ENCODE assay signal across 9 cellular contexts in genomic region chr9:136644593-136645342, GRCh38. TPM values are rescaled to one million over a fixed set of nuclear protein-coding genes. Genes with fewer than 3 reads are reported as not detected.
A peak's percentile ranks its signal among the peaks of the same experiment; 100 is the strongest.
DNase-seq lines count a peak whose midpoint lies in the region; ATAC-seq and TF ChIP-seq lines count a peak whose summit lies in the region.
"Had no signal": no experiment of that assay in that cellular context is flagged by ENCODE, and none has a peak within 500 bp of the region (broad histone marks: within the 10 kb centered on the region; RNA-seq: fewer than 3 reads in every experiment).

No MANE protein-coding gene starts in this region.

- no peaks in the 10 kb centered on the region for H3K4me1 Mint-ChIP-seq in Caco-2 (ENCODE audit: low read depth, unreplicated experiment)

- H3K27ac ChIP-seq in VCaP, result peak overlapping the region; percentile 28; the same call in 1 of the 2 replicates
- H3K27ac ChIP-seq: SJCRH30 had no signal

- no peaks in the 10 kb centered on the region for H3K36me3 ChIP-seq in Caco-2 (ENCODE audit: control insufficient read depth, insufficient read depth, low read length)
- H3K36me3 ChIP-seq: SJCRH30 had no signal

- no peak overlapping the region for H3K27ac Mint-ChIP-seq in Caco-2 (ENCODE audit: unreplicated experiment)

- DNase-seq in Caco-2 (peak; percentile 51 to 63), HPDE6-E6E7 (ENCODE audit: extremely low spot score) (peak; percentile 90), cardiac fibroblast (ENCODE audit: low read depth in 2 of 2) (peak; percentile 44 to 59), left lobe of liver (ENCODE audit: low spot score) (peak; percentile 73), DMS79 (lab: John Stamatoyannopoulos, UW) (no peak)
- DNase-seq in stimulated activated CD4-positive, alpha-beta T cell treated with anti-CD3 and anti-CD28 coated beads, Interleukin-4, amount 100 ng/mL, for 1 hour, result peak; percentile 77

- TF ChIP-seq CTCF in Caco-2 (IDR thresholded peaks at IDR 0.05; ENCODE audit: insufficient read depth in 1 of 2, low read depth in 1 of 2, low read length in 1 of 2, severe bottlenecking in 1 of 2, unreplicated experiment in 1 of 2), result peak; percentile 44 to 50
- TF ChIP-seq CTCF in VCaP (conservative IDR thresholded peaks at IDR 0.05), result peak; percentile 97
- TF ChIP-seq CTCF in cardiac fibroblast (IDR thresholded peaks at IDR 0.05; ENCODE audit: low read depth, low read length), result peak; percentile 68

- no peaks in the 10 kb centered on the region for H3K9me3 Mint-ChIP-seq in Caco-2 (ENCODE audit: unreplicated experiment)

- H3K4me3 Mint-ChIP-seq in Caco-2 (ENCODE audit: unreplicated experiment), result no peak overlapping the region

- ATAC-seq in left lobe of liver, result peak; percentile 91
- ATAC-seq in GM21526 (IDR thresholded peaks at IDR 0.05; ENCODE audit: low FRiP score, unreplicated experiment), result no peak

- H3K36me3 Mint-ChIP-seq in Caco-2 (ENCODE audit: insufficient read depth, unreplicated experiment), result peaks cover 5% of the 10 kb centered on the region

- no peaks in the 10 kb centered on the region for H3K27me3 Mint-ChIP-seq in Caco-2 (ENCODE audit: insufficient read depth, unreplicated experiment)

- peaks cover 13% of the 10 kb centered on the region for H3K4me1 ChIP-seq in Caco-2

- no peak overlapping the region for H3K4me3 ChIP-seq in Caco-2 (ENCODE audit: low read depth, low read length)
- no peak overlapping the region for H3K4me3 ChIP-seq in cardiac fibroblast (replicated peaks in 1 of 2; ENCODE audit: low read depth in 2 of 2, low read length in 2 of 2)
- H3K4me3 ChIP-seq: SJCRH30 had no signal

- POLR2A ChIA-PET in Caco-2 (lab: Charles Lee), result no interaction called here

- H3K27me3 ChIP-seq in Caco-2 (replicated peaks; ENCODE audit: control insufficient read depth, insufficient read depth, low read length), result no peaks in the 10 kb centered on the region

- no peaks in the 10 kb centered on the region for H3K9me3 ChIP-seq in Caco-2
- H3K9me3 ChIP-seq: SJCRH30 had no signal

- no TSS peak for BruUV-seq in Caco-2 (replicated peaks; lab: Mats Ljungman, UMichigan)

- CTCF ChIA-PET in Caco-2 (lab: Charles Lee), result interaction anchor here (0.6 to 1.1 kb wide), 3 partner anchors 27 to 1441 kb away, joined by 3 to 7 read pairs (median 4); no protein-coding TSS in a partner anchor

- intact Hi-C loops in Caco-2 (cut with micrococcal nuclease; ENCODE audit: unreplicated experiment), result loop anchor here (5.0 kb wide), 1 partner anchor 498 kb away; no protein-coding TSS in a partner anchor

RNA-seq across cellular contexts. Expression of gene EGFL7, which starts 17.9 kb away (rescaled TPM):
- total RNA-seq in Caco-2 (2022), result 30.2 and 30.4 TPM in 2 replicates
- total RNA-seq in left lobe of liver, result 42.3 TPM

RNA-seq across cellular contexts. Expression of gene AGPAT2, which starts 42.5 kb away (rescaled TPM):
- total RNA-seq in Caco-2 (2022) (68.7 and 77.1 TPM in 2 replicates), left lobe of liver (213 TPM)

Comparison
In these comparisons a context has a peak if more than half of its experiments do, and no peak if none do; other contexts are left out.
1. CTCF ChIP-seq: peak in every context shown above with its lines; median percentile 97 in VCaP; 68 in cardiac fibroblast; 47 in Caco-2.